Comparison of ENCODE assay signal across 8 cellular contexts in genomic region chr11:72780291-72781062, GRCh38. TPM values are rescaled to one million over a fixed set of nuclear protein-coding genes. Genes with fewer than 3 reads are reported as not detected.
DNase-seq lines count a peak whose midpoint lies in the region; ATAC-seq and TF ChIP-seq lines count a peak whose summit lies in the region.

No MANE protein-coding gene starts in this region.

- WGBS in iPS DF 6.9 (ENCODE audit: insufficient coverage, insufficient read length) = no CpG with 5 or more reads among the region's 11 CpGs

- peaks cover 14% of the 10 kb centered on the region for H3K27me3 ChIP-seq in GM23338 (ENCODE audit: insufficient read depth)
- no peaks in the 10 kb centered on the region for H3K27me3 ChIP-seq in iPS DF 6.9 (ENCODE audit: control insufficient read depth, insufficient read depth, low read length)
- no peaks in the 10 kb centered on the region for H3K27me3 ChIP-seq in skeletal muscle tissue (ENCODE audit: control insufficient read depth in 3 of 3, insufficient read depth in 3 of 3, low read length in 3 of 3)

- H3K27me3 Mint-ChIP-seq in GM23338 (ENCODE audit: insufficient read depth, low read depth, poor library complexity) (peaks cover 13% of the 10 kb centered on the region), activated B cell treated with CpG ODN at 0.5 μM for 24 hours (no peaks in the 10 kb centered on the region)

- H3K36me3 Mint-ChIP-seq in GM23338 (ENCODE audit: low read depth) = no peaks in the 10 kb centered on the region; the same call in 2 of the 3 replicates
- no peaks in the 10 kb centered on the region for H3K36me3 Mint-ChIP-seq in activated B cell treated with CpG ODN at 0.5 μM for 24 hours (ENCODE audit: low read depth)

- peak overlapping the region; percentile 94 for H2AFZ ChIP-seq in GM23338

- no peak overlapping the region for H3K27ac Mint-ChIP-seq in GM23338
- no peak overlapping the region for H3K27ac Mint-ChIP-seq in activated B cell treated with CpG ODN at 0.5 μM for 24 hours

- H3K9me3 Mint-ChIP-seq in GM23338 = no peaks in the 10 kb centered on the region
- H3K9me3 Mint-ChIP-seq in activated B cell treated with CpG ODN at 0.5 μM for 24 hours = no peaks in the 10 kb centered on the region

- H3K4me2 ChIP-seq in GM23338 = peak overlapping the region; percentile 89

- POLR2A ChIA-PET in activated B cell treated with CpG ODN at 0.5 μM for 24 hours (lab: Charles Lee) = interaction anchor here (3.1 kb wide), 1 partner anchor 13 kb away, joined by 19 read pairs; the partner anchor contains the start of gene STARD10

- no peaks in the 10 kb centered on the region for H4K20me1 ChIP-seq in GM23338 (replicated peaks; ENCODE audit: insufficient read depth)

- H3K36me3 ChIP-seq in GM23338 (ENCODE audit: insufficient read depth) (no peaks in the 10 kb centered on the region), iPS DF 6.9 (ENCODE audit: control insufficient read depth, insufficient read depth, low read length) (no peaks in the 10 kb centered on the region), skeletal muscle tissue (ENCODE audit: control insufficient read depth in 3 of 3, insufficient read depth in 3 of 3, low read length in 3 of 3) (peaks cover 0 to 2% (median 0%) of the 10 kb centered on the region in 3 donors)

- ATAC-seq in GM23338 (peak; percentile 15), activated B cell treated with CpG ODN at 0.5 μM for 24 hours (ENCODE audit: low read depth) (no peak), GM18520 (IDR thresholded peaks at IDR 0.05; ENCODE audit: unreplicated experiment) (no peak)

- H3K9me2 ChIP-seq in GM23338 (ENCODE audit: insufficient read depth) = no peaks in the 10 kb centered on the region

- intact Hi-C loops in activated B cell treated with CpG ODN at 0.5 μM for 24 hours (cut with micrococcal nuclease) = loop anchor here (1.0 kb wide), 3 partner anchors 13 to 35 kb away; partner anchors contain the start of gene ARAP1

- H3F3A ChIP-seq in GM23338 (replicated peaks; ENCODE audit: low read depth) = no peaks in the 10 kb centered on the region

- H3K9me3 ChIP-seq in iPS DF 6.9 (ENCODE audit: control insufficient read depth, insufficient read depth, low read length) (no peaks in the 10 kb centered on the region), skeletal muscle tissue (ENCODE audit: control insufficient read depth in 3 of 3, low read length in 3 of 3) (no peaks in the 10 kb centered on the region)

- H3K4me3 Mint-ChIP-seq in GM23338 = peak overlapping the region; percentile 69
- peak overlapping the region; percentile 81 for H3K4me3 Mint-ChIP-seq in activated B cell treated with CpG ODN at 0.5 μM for 24 hours

- H3K79me2 ChIP-seq in GM23338 (replicated peaks; ENCODE audit: insufficient read depth) = no peaks in the 10 kb centered on the region

- peak overlapping the region; percentile 79 for H3K4me3 ChIP-seq in GM23338
- H3K4me3 ChIP-seq in iPS DF 6.9 (ENCODE audit: low read length) = peak overlapping the region; percentile 58; the same call in 1 of the 2 replicates
- H3K4me3 ChIP-seq in skeletal muscle tissue (ENCODE audit: low read length in 3 of 3) = peak overlapping the region; percentile 55 to 68 (median 63)

- peak overlapping the region; percentile 43 to 73 (median 50) for H3K9ac ChIP-seq in skeletal muscle tissue (ENCODE audit: low read depth in 1 of 3, low read length in 3 of 3)

- DNase-seq in GM23338 (ENCODE audit: low spot score) (no peak), activated B cell treated with CpG ODN at 0.5 μM for 24 hours (no peak), iPS DF 6.9 (ENCODE audit: low read depth, low spot score) (no peak), NCI-H524 treated with DMSO at 0.1 percent for 48 hours (lab: John Stamatoyannopoulos, UW) (no peak), SHP77 (lab: John Stamatoyannopoulos, UW) (no peak), LoVo (ENCODE audit: low spot score) (no peak)

- CTCF ChIA-PET in activated B cell treated with CpG ODN at 0.5 μM for 24 hours (lab: Charles Lee) = no interaction called here

- TF ChIP-seq CTCF in GM23338 (conservative IDR thresholded peaks at IDR 0.05; ENCODE audit: low read depth in 2 of 2) (no peak), activated B cell treated with CpG ODN at 0.5 μM for 24 hours (IDR thresholded peaks at IDR 0.05) (no peak)

- H3K4me1 Mint-ChIP-seq in GM23338 (peaks cover 26% of the 10 kb centered on the region), activated B cell treated with CpG ODN at 0.5 μM for 24 hours (peaks cover 36% of the 10 kb centered on the region)

- H3K4me1 ChIP-seq in GM23338 (ENCODE audit: insufficient read depth) = peaks cover 10% of the 10 kb centered on the region; the same call in 1 of the 2 replicates
- H3K4me1 ChIP-seq in iPS DF 6.9 (ENCODE audit: control insufficient read depth, insufficient read depth, low read length) = peaks cover 4% of the 10 kb centered on the region; the same call in 1 of the 2 replicates
- H3K4me1 ChIP-seq in skeletal muscle tissue (ENCODE audit: control insufficient read depth in 3 of 3, insufficient read depth in 3 of 3, low read length in 3 of 3) = peaks cover 26 to 53% (median 39%) of the 10 kb centered on the region in 3 donors

- H3K27ac ChIP-seq in GM23338 (ENCODE audit: low read depth) (no peak overlapping the region), iPS DF 6.9 (ENCODE audit: low read length) (no peak overlapping the region), skeletal muscle tissue (ENCODE audit: low read depth, low read length) (no peak overlapping the region)

TF ChIP-seq in GM23338, 12 proteins besides CTCF, POLR2A, EP300 and RAD21:
- no peak for TF ChIP-seq ZNF331 (CRISPR knock-in tag; IDR thresholded peaks at IDR 0.05; ENCODE audit: low read depth)
- no peak for TF ChIP-seq REST (IDR thresholded peaks at IDR 0.05; ENCODE audit: unreplicated experiment)
- TF ChIP-seq ZNF114 (CRISPR knock-in tag; IDR thresholded peaks at IDR 0.05) = no peak
- no peak for TF ChIP-seq EZH2 (IDR thresholded peaks at IDR 0.05; ENCODE audit: low read depth, unreplicated experiment)
- TF ChIP-seq CREB1 (CRISPR knock-in tag; IDR thresholded peaks at IDR 0.05; ENCODE audit: low read depth) = no peak
- no peak for TF ChIP-seq JUNB (IDR thresholded peaks at IDR 0.05; ENCODE audit: unreplicated experiment)

RNA-seq across cellular contexts. Expression of gene STARD10, which starts 13.4 kb away (rescaled TPM):
- 14.4 and 20.5 TPM in 2 replicates for total RNA-seq in GM23338 (2014; rRNA removed; shearing (Covaris generic))
- 16.6 and 20.7 TPM in 2 replicates for polyA plus RNA-seq in GM23338 (2016; fragmentation: Nextera tagmentation; extraction: Ambion mirVana)
- total RNA-seq in activated B cell treated with CpG ODN at 0.5 μM for 24 hours (42.6 and 46.8 TPM in 2 replicates), skeletal muscle tissue (28.2 TPM)

RNA-seq across cellular contexts. Expression of gene ARAP1, which starts 28.3 kb away (rescaled TPM):
- 110 and 116 TPM in 2 replicates for total RNA-seq in GM23338 (2014; rRNA removed; shearing (Covaris generic))
- 21.4 and 24.5 TPM in 2 replicates for polyA plus RNA-seq in GM23338 (2016; fragmentation: Nextera tagmentation; extraction: Ambion mirVana)
- total RNA-seq in activated B cell treated with CpG ODN at 0.5 μM for 24 hours = 113 and 139 TPM in 2 replicates
- total RNA-seq in skeletal muscle tissue = 98.6 TPM

RNA-seq across cellular contexts. Expression of gene ATG16L2, which starts 33.7 kb away (rescaled TPM):
- 18.0 and 24.6 TPM in 2 replicates for total RNA-seq in GM23338 (2014; rRNA removed; shearing (Covaris generic))
- 9.6 and 10.2 TPM in 2 replicates for polyA plus RNA-seq in GM23338 (2016; fragmentation: Nextera tagmentation; extraction: Ambion mirVana)
- total RNA-seq in activated B cell treated with CpG ODN at 0.5 μM for 24 hours (73.5 and 96.7 TPM in 2 replicates), skeletal muscle tissue (7.3 TPM)
